In genomic region chr1:155307247-155307740, GRCh38 we compare ENCODE assay signal across 1 cellular context.
TF ChIP-seq lines count a peak whose summit lies in the region.

No MANE protein-coding gene starts in this region.

TF ChIP-seq in K562, 482 proteins besides CTCF, POLR2A, EP300 and RAD21 (continued from another document):
- TF ChIP-seq CHAMP1 (IDR thresholded peaks at IDR 0.05), result no peak
- TF ChIP-seq ZNF740 (CRISPR knock-in tag; IDR thresholded peaks at IDR 0.05), result no peak
- peak in 1 of 2 experiments; percentile 95; a peak in 2 of 4 replicates for TF ChIP-seq ZNF740 (tag; IDR thresholded peaks at IDR 0.05)
- 0 out of 2 replicates have a peak, but pooled peaks have one; percentile 48 for TF ChIP-seq ZBTB2 (IDR thresholded peaks at IDR 0.05)
- TF ChIP-seq CHCHD3 (CRISPR knock-in tag; IDR thresholded peaks at IDR 0.05), result no peak
- TF ChIP-seq LCOR (CRISPR knock-in tag; IDR thresholded peaks at IDR 0.05), result peak; percentile 21; the same call in 1 of the 2 replicates
- no peak for TF ChIP-seq FOXM1 (IDR thresholded peaks at IDR 0.05; ENCODE audit: low read depth)
- no peak for TF ChIP-seq FOXM1 (CRISPR knock-in tag; IDR thresholded peaks at IDR 0.05; ENCODE audit: low read depth)
- TF ChIP-seq ZNF639 (CRISPR knock-in tag; conservative IDR thresholded peaks at IDR 0.05 in 1 of 2, IDR thresholded peaks at IDR 0.05 in 1 of 2), result peak in 1 of 2 experiments; percentile 95; a peak in 2 of 4 replicates
- TF ChIP-seq ZNF121 (CRISPR knock-in tag; conservative IDR thresholded peaks at IDR 0.05), result no peak
- TF ChIP-seq HOXB6 (CRISPR knock-in tag; IDR thresholded peaks at IDR 0.05; ENCODE audit: borderline replicate concordance), result peak; percentile 86
- TF ChIP-seq SMARCC2 (IDR thresholded peaks at IDR 0.05; ENCODE audit: low read depth), result no peak
- TF ChIP-seq MED1 (CRISPR knock-in tag; IDR thresholded peaks at IDR 0.05; ENCODE audit: borderline replicate concordance), result no peak
- no peak for TF ChIP-seq SIRT6 (IDR thresholded peaks at IDR 0.05; ENCODE audit: low read depth, low read length)
- no peak for TF ChIP-seq ZNF124 (CRISPR knock-in tag; IDR thresholded peaks at IDR 0.05)
- TF ChIP-seq SNAPC5 (CRISPR knock-in tag; IDR thresholded peaks at IDR 0.05), result no peak
- no peak for TF ChIP-seq UBTF (IDR thresholded peaks at IDR 0.05; ENCODE audit: borderline replicate concordance in 1 of 2, low read depth in 2 of 2, low read length in 2 of 2)
- no peak for TF ChIP-seq U2AF1 (optimal IDR thresholded peaks at IDR 0.05; ENCODE audit: low read depth, low read length)
- no peak for TF ChIP-seq PRDM10 (IDR thresholded peaks at IDR 0.05; ENCODE audit: partially characterized antibody)
- no peak for TF ChIP-seq CREBBP (IDR thresholded peaks at IDR 0.05; ENCODE audit: low read depth, low read length)
- TF ChIP-seq ZNF444 (CRISPR knock-in tag; IDR thresholded peaks at IDR 0.05), result peak; percentile 91
- no peak for TF ChIP-seq PRPF4 (IDR thresholded peaks at IDR 0.05; ENCODE audit: insufficient read depth, low read depth, low read length, poor library complexity, severe bottlenecking)
- TF ChIP-seq ZFP1 (CRISPR knock-in tag; IDR thresholded peaks at IDR 0.05), result peak; percentile 72; the same call in 1 of the 2 replicates
- no peak for TF ChIP-seq HMG20B (CRISPR knock-in tag; IDR thresholded peaks at IDR 0.05)
- TF ChIP-seq ZNF79 (CRISPR knock-in tag; IDR thresholded peaks at IDR 0.05; ENCODE audit: low read depth), result peak; percentile 91
- peak; percentile 93; the same call in 1 of the 2 replicates for TF ChIP-seq HSF4 (CRISPR knock-in tag; IDR thresholded peaks at IDR 0.05; ENCODE audit: borderline replicate concordance)
- TF ChIP-seq SMARCB1 (IDR thresholded peaks at IDR 0.05; ENCODE audit: insufficient read length, low read depth), result no peak
- 0 out of 2 replicates have a peak, but pooled peaks have one; percentile 20 for TF ChIP-seq MAFG (tag; conservative IDR thresholded peaks at IDR 0.05)
- TF ChIP-seq GTF2E2 (tag; IDR thresholded peaks at IDR 0.05), result no peak; the same call in 1 of the 2 replicates
- TF ChIP-seq PHF8 (IDR thresholded peaks at IDR 0.05; ENCODE audit: borderline replicate concordance, low read length), result no peak
- no peak for TF ChIP-seq YBX1 (IDR thresholded peaks at IDR 0.05)
- TF ChIP-seq WHSC1 (IDR thresholded peaks at IDR 0.05; ENCODE audit: low read length), result no peak
- TF ChIP-seq ZNF449 (CRISPR knock-in tag; IDR thresholded peaks at IDR 0.05), result peak; percentile 98
- peak; percentile 92 for TF ChIP-seq HINFP (tag; conservative IDR thresholded peaks at IDR 0.05; ENCODE audit: low read depth)
- TF ChIP-seq ZBTB33 (CRISPR knock-in tag; IDR thresholded peaks at IDR 0.05), result no peak
- no peak for TF ChIP-seq FOXP1 (CRISPR knock-in tag; IDR thresholded peaks at IDR 0.05)
- no peak for TF ChIP-seq CGGBP1 (CRISPR knock-in tag; IDR thresholded peaks at IDR 0.05)
- no peak; the same call in 1 of the 2 replicates for TF ChIP-seq RHOXF2B (CRISPR knock-in tag; conservative IDR thresholded peaks at IDR 0.05)
- TF ChIP-seq ZNF146 (CRISPR knock-in tag; IDR thresholded peaks at IDR 0.05; ENCODE audit: unreplicated experiment), result no peak
- peak; percentile 16; the same call in 1 of the 2 replicates for TF ChIP-seq DEAF1 (CRISPR knock-in tag; IDR thresholded peaks at IDR 0.05)
